Comparison of ENCODE assay signal across 20 cellular contexts in genomic region chr1:113674591-113674990, GRCh38.
"Had no signal": no experiment of that assay in that cellular context is flagged by ENCODE, and none has a peak within 500 bp of the region (broad histone marks: within the 10 kb centered on the region; RNA-seq: fewer than 3 reads in every experiment).

No MANE protein-coding gene starts in this region.

- H3K36me3 ChIP-seq: breast epithelium, ovary had no signal

- H3K27me3 ChIP-seq: ascending aorta, breast epithelium, gastroesophageal sphincter, heart right ventricle, ovary, spleen, upper lobe of left lung had no signal

- H3K4me1 ChIP-seq: ascending aorta, breast epithelium had no signal

- H3K9me3 ChIP-seq: ascending aorta, breast epithelium, gastroesophageal sphincter, heart right ventricle, mucosa of descending colon, ovary, spleen, upper lobe of left lung had no signal

- DNase-seq: activated CD4-positive, alpha-beta T cell treated with anti-CD3 and anti-CD28 coated beads, Interleukin-2, amount 50 U/mL, for 1 hour; activated CD8-positive, alpha-beta memory T cell treated with anti-CD3 and anti-CD28 coated beads for 24 hours; activated naive CD4-positive, alpha-beta T cell treated with Interleukin-2 at 50 U/mL for 16 hours; activated naive CD8-positive, alpha-beta T cell treated with anti-CD3 and anti-CD28 coated beads, Interleukin-2, amount 50 U/mL, for 24 hours; dermis blood vessel endothelial cell; erythroblast; heart right ventricle; mucosa of descending colon; naive thymus-derived CD4-positive, alpha-beta T cell; ovary; spleen; stimulated activated naive CD8-positive, alpha-beta T cell treated with anti-CD3 and anti-CD28 coated beads, Interleukin-15, amount 100 ng/mL, for 72 hours; T1000; upper lobe of left lung had no signal

- H3K27ac ChIP-seq: ascending aorta, breast epithelium, gastroesophageal sphincter, heart right ventricle, ovary, spleen, upper lobe of left lung had no signal

- ATAC-seq: activated CD4-positive, CD25-positive, alpha-beta regulatory T cell treated with anti-CD3 and anti-CD28 coated beads, Interleukin-2, amount 50 U/mL, for 24 hours; activated naive CD8-positive, alpha-beta T cell treated with anti-CD3 and anti-CD28 coated beads, Interleukin-2, amount 50 U/mL, for 24 hours; gastroesophageal sphincter; heart right ventricle; left lobe of liver; mucosa of descending colon; naive thymus-derived CD4-positive, alpha-beta T cell; sciatic nerve; stimulated activated naive CD8-positive, alpha-beta T cell treated with anti-CD3 and anti-CD28 coated beads, Interleukin-15, amount 100 ng/mL, for 72 hours had no signal

- H3K4me3 ChIP-seq: ascending aorta, breast epithelium, gastroesophageal sphincter, heart right ventricle, mucosa of descending colon, ovary, spleen, upper lobe of left lung had no signal
